ENCODE assay signal across 9 cellular contexts in the genomic region with DNA sequence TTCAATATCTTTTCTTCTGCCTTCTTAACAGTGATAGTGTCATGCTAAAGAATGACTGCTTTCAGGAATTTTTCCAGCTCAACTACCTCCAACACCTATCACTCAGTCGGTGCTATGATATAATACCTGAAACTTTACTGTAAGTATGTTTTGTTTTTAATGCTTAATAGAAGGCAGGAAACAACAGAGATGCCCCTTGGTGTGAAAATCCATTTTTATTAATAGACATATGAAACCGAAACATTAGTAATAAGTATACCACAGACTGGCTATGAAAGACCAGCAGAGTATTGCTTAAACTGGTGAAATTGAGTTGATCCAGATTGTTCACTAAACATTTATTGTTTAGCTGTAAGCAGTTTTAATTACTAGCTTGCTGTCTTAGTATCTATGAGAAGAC. TPM values are rescaled to one million over a fixed set of nuclear protein-coding genes. Genes with fewer than 3 reads are reported as not detected.
A peak's percentile ranks its signal among the peaks of the same experiment; 100 is the strongest.
DNase-seq lines count a peak whose midpoint lies in the region; ATAC-seq, FAIRE-seq and TF ChIP-seq lines count a peak whose summit lies in the region.
"Had no signal": no experiment of that assay in that cellular context is flagged by ENCODE, and none has a peak within 500 bp of the region (broad histone marks: within the 10 kb centered on the region; RNA-seq: fewer than 3 reads in every experiment).

No MANE protein-coding gene starts in this region.

- CTCF ChIA-PET in A549 (lab: Yijun Ruan, JAX): interaction anchor here (0.6 to 2.5 kb wide), 6 partner anchors 10 to 561 kb away, joined by 3 to 19 read pairs (median 4); a partner anchor contains a TSS

- H3K4me3 ChIP-seq in A549: no peak overlapping the region

- ATAC-seq in A549: no peak
- peak; percentile 97 for ATAC-seq in GM18873 (IDR thresholded peaks at IDR 0.05; ENCODE audit: low FRiP score, unreplicated experiment)
- ATAC-seq in GM21723 (IDR thresholded peaks at IDR 0.05; ENCODE audit: unreplicated experiment): peak; percentile 97
- ATAC-seq in HG03175 (IDR thresholded peaks at IDR 0.05; ENCODE audit: unreplicated experiment): peak; percentile 99

- no peak overlapping the region for H3K27ac ChIP-seq in A549

- TF ChIP-seq EP300 in A549 (IDR thresholded peaks at IDR 0.05): no peak

- no peak for TF ChIP-seq CTCF in A549 (IDR thresholded peaks at IDR 0.05)

- no peak overlapping the region for H3K4me2 ChIP-seq in A549

- no peak for TF ChIP-seq POLR2A in A549 (IDR thresholded peaks at IDR 0.05; ENCODE audit: low read length)

- no peaks in the 10 kb centered on the region for H3K9me3 ChIP-seq in A549

- FAIRE-seq in A549 (lab: Jason Lieb, UNC): peak; percentile 23
- FAIRE-seq: HTR-8/SVneo had no signal

- POLR2A ChIA-PET in A549 (lab: Yijun Ruan, JAX): no interaction called here

- DNase-seq in A549 (ENCODE audit: low read depth in 1 of 2, low spot score in 1 of 2) (no peak), GDM1 (lab: John Stamatoyannopoulos, UW) (no peak), SKM-1 (lab: John Stamatoyannopoulos, UW; ENCODE audit: unreplicated experiment) (no peak), SHP77 (lab: John Stamatoyannopoulos, UW) (no peak)
- DNase-seq in activated naive CD4-positive, alpha-beta T cell (lab: John Stamatoyannopoulos, UW): no peak

- WGBS in A549 (ENCODE audit: missing lambda C conversion rate): 55% methylated on average over 2 of the region's 2 CpGs

- no peak for TF ChIP-seq RAD21 in A549 (conservative IDR thresholded peaks at IDR 0.05 in 1 of 2, IDR thresholded peaks at IDR 0.05 in 1 of 2)

- H3K4me1 ChIP-seq in A549: no peaks in the 10 kb centered on the region

TF ChIP-seq in A549, 52 proteins besides CTCF, POLR2A, EP300 and RAD21:
- no peak for TF ChIP-seq ZFP36 (IDR thresholded peaks at IDR 0.05; ENCODE audit: borderline replicate concordance, partially characterized antibody)
- no peak for TF ChIP-seq HOXB13 (CRISPR knock-in tag; IDR thresholded peaks at IDR 0.05; ENCODE audit: low read depth)
- TF ChIP-seq RFX5 (IDR thresholded peaks at IDR 0.05): no peak
- TF ChIP-seq, protein P1, sequence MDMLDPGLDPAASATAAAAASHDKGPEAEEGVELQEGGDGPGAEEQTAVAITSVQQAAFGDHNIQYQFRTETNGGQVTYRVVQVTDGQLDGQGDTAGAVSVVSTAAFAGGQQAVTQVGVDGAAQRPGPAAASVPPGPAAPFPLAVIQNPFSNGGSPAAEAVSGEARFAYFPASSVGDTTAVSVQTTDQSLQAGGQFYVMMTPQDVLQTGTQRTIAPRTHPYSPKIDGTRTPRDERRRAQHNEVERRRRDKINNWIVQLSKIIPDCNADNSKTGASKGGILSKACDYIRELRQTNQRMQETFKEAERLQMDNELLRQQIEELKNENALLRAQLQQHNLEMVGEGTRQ (IDR thresholded peaks at IDR 0.05): no peak
- TF ChIP-seq SREBF2 (IDR thresholded peaks at IDR 0.05): no peak
- TF ChIP-seq, protein P2, sequence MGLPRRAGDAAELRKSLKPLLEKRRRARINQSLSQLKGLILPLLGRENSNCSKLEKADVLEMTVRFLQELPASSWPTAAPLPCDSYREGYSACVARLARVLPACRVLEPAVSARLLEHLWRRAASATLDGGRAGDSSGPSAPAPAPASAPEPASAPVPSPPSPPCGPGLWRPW (IDR thresholded peaks at IDR 0.05): no peak
- TF ChIP-seq, protein P3, sequence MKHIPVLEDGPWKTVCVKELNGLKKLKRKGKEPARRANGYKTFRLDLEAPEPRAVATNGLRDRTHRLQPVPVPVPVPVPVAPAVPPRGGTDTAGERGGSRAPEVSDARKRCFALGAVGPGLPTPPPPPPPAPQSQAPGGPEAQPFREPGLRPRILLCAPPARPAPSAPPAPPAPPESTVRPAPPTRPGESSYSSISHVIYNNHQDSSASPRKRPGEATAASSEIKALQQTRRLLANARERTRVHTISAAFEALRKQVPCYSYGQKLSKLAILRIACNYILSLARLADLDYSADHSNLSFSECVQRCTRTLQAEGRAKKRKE (CRISPR knock-in tag; IDR thresholded peaks at IDR 0.05; ENCODE audit: low read depth): no peak
- TF ChIP-seq TP53 (CRISPR knock-in tag; IDR thresholded peaks at IDR 0.05): no peak
- no peak for TF ChIP-seq JUN (IDR thresholded peaks at IDR 0.05)
- TF ChIP-seq KDM5A (IDR thresholded peaks at IDR 0.05): no peak
- TF ChIP-seq, protein P4, sequence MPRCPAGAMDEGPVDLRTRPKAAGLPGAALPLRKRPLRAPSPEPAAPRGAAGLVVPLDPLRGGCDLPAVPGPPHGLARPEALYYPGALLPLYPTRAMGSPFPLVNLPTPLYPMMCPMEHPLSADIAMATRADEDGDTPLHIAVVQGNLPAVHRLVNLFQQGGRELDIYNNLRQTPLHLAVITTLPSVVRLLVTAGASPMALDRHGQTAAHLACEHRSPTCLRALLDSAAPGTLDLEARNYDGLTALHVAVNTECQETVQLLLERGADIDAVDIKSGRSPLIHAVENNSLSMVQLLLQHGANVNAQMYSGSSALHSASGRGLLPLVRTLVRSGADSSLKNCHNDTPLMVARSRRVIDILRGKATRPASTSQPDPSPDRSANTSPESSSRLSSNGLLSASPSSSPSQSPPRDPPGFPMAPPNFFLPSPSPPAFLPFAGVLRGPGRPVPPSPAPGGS (IDR thresholded peaks at IDR 0.05): no peak
- no peak for TF ChIP-seq MAZ (IDR thresholded peaks at IDR 0.05; ENCODE audit: borderline replicate concordance, low read depth, low read length)
- no peak for TF ChIP-seq FOXS1 (CRISPR knock-in tag; IDR thresholded peaks at IDR 0.05)
- TF ChIP-seq POLR2AphosphoS2 (conservative IDR thresholded peaks at IDR 0.05; ENCODE audit: low read length): no peak
- no peak for TF ChIP-seq HEYL (CRISPR knock-in tag; IDR thresholded peaks at IDR 0.05)

RNA-seq across cellular contexts. Expression of a gene that starts 25.2 kb away (rescaled TPM):
- polyA plus RNA-seq in A549 (2011; rRNA removed) (13.7 and 23.4 TPM in 2 replicates), A549 (2017; fragmentation: RNase III; extraction: RNeasy Plus Mini Kit Qiagen cat#74134 plus additional on column Dnase treatment) (11.4 to 12.4 TPM (median 12.4 TPM) in 3 replicates)
- 14.1 and 15.8 TPM in 2 replicates for polyA plus RNA-seq in A549 (2012; cell fraction: cytosol; rRNA removed)
- polyA plus RNA-seq in A549 (2012; cell fraction: nucleus; rRNA removed): 9.3 and 13.8 TPM in 2 replicates
- polyA minus RNA-seq in A549 (2011; rRNA and poly(A)+ RNA removed): 24.2 and 24.5 TPM in 2 replicates

RNA-seq across cellular contexts. Expression of a gene that starts 25.5 kb away (rescaled TPM):
- polyA plus RNA-seq in A549 (2011; rRNA removed) (5.4 and 6.8 TPM in 2 replicates), A549 (2017; fragmentation: RNase III; extraction: RNeasy Plus Mini Kit Qiagen cat#74134 plus additional on column Dnase treatment) (2.6 to 3.6 TPM (median 2.9 TPM) in 3 replicates)
- 0.41 and 0.51 TPM in 2 replicates for polyA plus RNA-seq in A549 (2012; cell fraction: cytosol; rRNA removed)
- 0.50 and 0.95 TPM in 2 replicates for polyA plus RNA-seq in A549 (2012; cell fraction: nucleus; rRNA removed)
- polyA minus RNA-seq in A549 (2011; rRNA and poly(A)+ RNA removed): 5.7 and 6.7 TPM in 2 replicates

Comparison
In these comparisons a context has a peak if more than half of its experiments do, and no peak if none do; other contexts are left out.
1. ATAC-seq: peak in GM18873 (single experiment), GM21723 (single experiment) and HG03175 (single experiment); none in A549 (0 of 2).